Comparison of ENCODE assay signal across 34 cellular contexts in genomic region chr15:42911058-42911592, GRCh38. TPM values are rescaled to one million over a fixed set of nuclear protein-coding genes. Genes with fewer than 3 reads are reported as not detected.
A peak's percentile ranks its signal among the peaks of the same experiment; 100 is the strongest.
DNase-seq lines count a peak whose midpoint lies in the region; ATAC-seq, FAIRE-seq and TF ChIP-seq lines count a peak whose summit lies in the region.
"Had no signal": no experiment of that assay in that cellular context is flagged by ENCODE, and none has a peak within 500 bp of the region (broad histone marks: within the 10 kb centered on the region; RNA-seq: fewer than 3 reads in every experiment).

No MANE protein-coding gene starts in this region.

- no peaks in the 10 kb centered on the region for H3K27me3 ChIP-seq in SK-N-SH (ENCODE audit: insufficient read depth)
- H3K27me3 ChIP-seq in K562 (ENCODE audit: control insufficient read depth in 2 of 2, insufficient read depth in 2 of 2, low read length in 2 of 2), result no peaks in the 10 kb centered on the region
- no peaks in the 10 kb centered on the region for H3K27me3 ChIP-seq in trophoblast cell (ENCODE audit: insufficient read depth, low read length)
- H3K27me3 ChIP-seq: ascending aorta, BLaER1, foreskin keratinocyte, heart right ventricle, sigmoid colon, SJSA1, stomach, transverse colon had no signal

- CTCF ChIA-PET in SK-N-SH (lab: Yijun Ruan, JAX) (no interaction called here), K562 (lab: Yijun Ruan, JAX; ENCODE audit: low intra/inter-chr PET ratio) (no interaction called here)

- POLR2A ChIA-PET in SK-N-SH (lab: Yijun Ruan, JAX) (no interaction called here), K562 (lab: Yijun Ruan, JAX) (interaction anchor here (0.7 kb wide), 2 partner anchors 8 to 142 kb away, joined by 3 read pairs; no protein-coding TSS in a partner anchor)

- H3K4me1 Mint-ChIP-seq in HFFc6 (ENCODE audit: low read depth), result peaks cover 13% of the 10 kb centered on the region

- H3K36me3 ChIP-seq in SK-N-SH (replicated peaks in 1 of 2; ENCODE audit: control insufficient read depth in 1 of 2, insufficient read depth in 2 of 2, low read length in 1 of 2), result no peaks in the 10 kb centered on the region
- no peaks in the 10 kb centered on the region; the same call in 2 of the 3 replicates for H3K36me3 ChIP-seq in K562 (ENCODE audit: control insufficient read depth, insufficient read depth, low read length)
- no peaks in the 10 kb centered on the region for H3K36me3 ChIP-seq in trophoblast cell (ENCODE audit: control insufficient read depth in 1 of 2, insufficient read depth in 2 of 2, low read length in 2 of 2)
- H3K36me3 ChIP-seq: ascending aorta, sigmoid colon, SJSA1, stomach, transverse colon had no signal

- H3K9me2 ChIP-seq in SK-N-SH, result no peaks in the 10 kb centered on the region

- peak overlapping the region; percentile 51; the same call in 1 of the 2 replicates for H3K27ac Mint-ChIP-seq in HFFc6
- H3K27ac Mint-ChIP-seq: T-helper 1 cell treated with Interleukin-12 subunit alpha and Interleukin-12 subunit beta and Interleukin-4 antibody, amounts not matched to agents 30 μg/mL and 1 μg/mL, for 36 hours had no signal

- H3K4me3 ChIP-seq in SK-N-SH (ENCODE audit: low read depth in 2 of 2, low read length in 1 of 2) (no peak overlapping the region), K562 (no peak overlapping the region), trophoblast cell (ENCODE audit: low read depth, low read length) (no peak overlapping the region)
- H3K4me3 ChIP-seq: ascending aorta, BLaER1, heart right ventricle, sigmoid colon, SJSA1, stomach, transverse colon had no signal

- in situ Hi-C loops in K562 (cut with MboI), result no loop called here

- no peak overlapping the region for H2AK5ac ChIP-seq in trophoblast cell (ENCODE audit: low read length)

- no peaks in the 10 kb centered on the region for H3K9me3 Mint-ChIP-seq in HFFc6
- H3K9me3 Mint-ChIP-seq: T-helper 1 cell treated with Interleukin-12 subunit alpha and Interleukin-12 subunit beta and Interleukin-4 antibody, amounts not matched to agents 30 μg/mL and 1 μg/mL, for 36 hours had no signal

- no peak overlapping the region for H2AFZ ChIP-seq in SK-N-SH (ENCODE audit: low read depth)
- no peak overlapping the region for H2AFZ ChIP-seq in K562 (ENCODE audit: low read depth, low read length)
- no peak overlapping the region for H2AFZ ChIP-seq in trophoblast cell (ENCODE audit: insufficient read depth, low read length, poor library complexity)

- H3K79me2 ChIP-seq in SK-N-SH (ENCODE audit: insufficient read depth) (peaks cover 78% of the 10 kb centered on the region), K562 (ENCODE audit: control insufficient read depth, insufficient read depth, low read length) (peaks cover 27% of the 10 kb centered on the region), trophoblast cell (ENCODE audit: control insufficient read depth, insufficient read depth, low read length, poor library complexity) (no peaks in the 10 kb centered on the region)

- no peaks in the 10 kb centered on the region for H3K9me1 ChIP-seq in K562 (ENCODE audit: control insufficient read depth, insufficient read depth, low read length)

- TF ChIP-seq RAD21 in SK-N-SH (IDR thresholded peaks at IDR 0.05; ENCODE audit: low read length) (no peak), K562 (CRISPR knock-in tag; conservative IDR thresholded peaks at IDR 0.05 in 1 of 2, IDR thresholded peaks at IDR 0.05 in 1 of 2) (no peak)

- H3K4me3 Mint-ChIP-seq in HFFc6, result no peak overlapping the region
- H3K4me3 Mint-ChIP-seq: T-helper 1 cell treated with Interleukin-12 subunit alpha and Interleukin-12 subunit beta and Interleukin-4 antibody, amounts not matched to agents 30 μg/mL and 1 μg/mL, for 36 hours had no signal

- H4K20me1 ChIP-seq in SK-N-SH (ENCODE audit: insufficient read depth) (no peaks in the 10 kb centered on the region), K562 (replicated peaks; ENCODE audit: control insufficient read depth, insufficient read depth, low read length) (no peaks in the 10 kb centered on the region)

- H2BK12ac ChIP-seq in trophoblast cell (ENCODE audit: low read length), result no peak overlapping the region

- no peak overlapping the region for H3K18ac ChIP-seq in trophoblast cell (ENCODE audit: low read length)

- 83% methylated on average over 5 of the region's 5 CpGs for WGBS in SK-N-SH (ENCODE audit: low lambda C conversion rate)
- WGBS in K562 (ENCODE audit: insufficient coverage, low coverage, missing lambda C conversion rate), result 59% methylated on average over 5 of the region's 5 CpGs
- no CpG with 5 or more reads among the region's 5 CpGs for whole genome bisulfite sequencing in trophoblast cell (ENCODE audit: extremely low coverage, insufficient coverage, insufficient read length)

- TF ChIP-seq CTCF in SK-N-SH (IDR thresholded peaks at IDR 0.05) (no peak), HFFc6 (IDR thresholded peaks at IDR 0.05) (no peak), K562 (IDR thresholded peaks at IDR 0.05 in 2 of 3, conservative IDR thresholded peaks at IDR 0.05 in 1 of 3; ENCODE audit: insufficient read depth in 2 of 3, low read depth in 1 of 3, low read length in 3 of 3) (no peak)

- DNase-seq in SK-N-SH (no peak), HFFc6 (no peak), K562 (ENCODE audit: extremely low read depth in 1 of 4, low spot score in 3 of 4) (peak in 2 of 4 experiments; percentile 10 to 19), trophoblast cell (peak; percentile 48 to 84), AG08396 (ENCODE audit: low spot score) (no peak), NCI-H146 treated with DMSO at 0.1 percent for 48 hours (lab: John Stamatoyannopoulos, UW; ENCODE audit: unreplicated experiment) (no peak), ecto neural progenitor cell (ENCODE audit: low spot score) (no peak)
- DNase-seq: activated CD4-positive, alpha-beta T cell treated with anti-CD3 and anti-CD28 coated beads for 4 hours; activated naive CD4-positive, alpha-beta T cell treated with Interleukin-2 at 50 U/mL for 16 hours; activated T-cell treated with anti-CD3 and anti-CD28 coated beads, Interleukin-2, amount 50 U/mL, for 48 hours; central memory CD4-positive, alpha-beta T cell; COR-L47; DMS79 treated with DMSO at 0.1 percent for 48 hours; heart right ventricle; left cardiac atrium; mesenchymal stem cell; NCI-H1694; NCI-H2171 treated with DMSO at 0.1 percent for 48 hours; NCI-H524 treated with DMSO at 0.1 percent for 48 hours; NK-92 treated with Interleukin-12 subunit alpha and Interleukin-12 subunit beta, amount 100 ng/mL, for 24 hours; sigmoid colon; stimulated activated CD8-positive, alpha-beta memory T cell treated with anti-CD3 and anti-CD28 coated beads, Interleukin-4, amount 100 ng/mL, for 48 hours; stomach; transverse colon had no signal

- peaks cover 7% of the 10 kb centered on the region for H3F3A ChIP-seq in SK-N-SH (replicated peaks; ENCODE audit: insufficient read depth)

- FAIRE-seq in K562 (lab: Jason Lieb, UNC), result peak; percentile 69

- H3K14ac ChIP-seq in trophoblast cell (ENCODE audit: low read length), result no peak overlapping the region

- H3K9me3 ChIP-seq in SK-N-SH, result no peaks in the 10 kb centered on the region
- no peaks in the 10 kb centered on the region for H3K9me3 ChIP-seq in K562 (replicated peaks; ENCODE audit: control insufficient read depth, insufficient read depth, low read depth, low read length)
- H3K9me3 ChIP-seq in trophoblast cell (ENCODE audit: insufficient read depth, low read depth, low read length), result no peaks in the 10 kb centered on the region
- H3K9me3 ChIP-seq: ascending aorta, BLaER1, heart right ventricle, sigmoid colon, SJSA1, stomach, transverse colon had no signal

- no peak overlapping the region for H2BK5ac ChIP-seq in trophoblast cell (ENCODE audit: low read depth, low read length, poor library complexity)

- no peak for ATAC-seq in SK-N-SH treated with all-trans-retinoic acid at 6 μM for 48 hours
- ATAC-seq in K562, result no peak
- ATAC-seq: foreskin keratinocyte, HCT116, heart right ventricle, left cardiac atrium, Panc1 had no signal

- H3K79me1 ChIP-seq in trophoblast cell (ENCODE audit: low read length), result no peaks in the 10 kb centered on the region

- no peak for TF ChIP-seq EP300 in SK-N-SH (IDR thresholded peaks at IDR 0.05; ENCODE audit: borderline replicate concordance in 1 of 2, low read depth in 1 of 2, low read length in 1 of 2)
- TF ChIP-seq EP300 in K562 (IDR thresholded peaks at IDR 0.05; ENCODE audit: low read length), result no peak

- intact Hi-C loops in K562 (cut with micrococcal nuclease), result no loop called here

- no peak overlapping the region for H3K4ac ChIP-seq in trophoblast cell (ENCODE audit: low read depth, low read length)

- no peaks in the 10 kb centered on the region for H3K36me3 Mint-ChIP-seq in HFFc6 (ENCODE audit: low read depth)

- H3K4me1 ChIP-seq in SK-N-SH (ENCODE audit: control insufficient read depth in 1 of 2, insufficient read depth in 2 of 2, low read depth in 1 of 2, low read length in 1 of 2) (no peaks in the 10 kb centered on the region), K562 (replicated peaks in 1 of 2; ENCODE audit: control insufficient read depth in 2 of 2, insufficient read depth in 2 of 2, low read length in 2 of 2) (peaks cover 6 to 10% of the 10 kb centered on the region in 2 experiments; a peak in 4 of 5 replicates), trophoblast cell (ENCODE audit: control insufficient read depth in 1 of 2, insufficient read depth in 2 of 2, low read length in 2 of 2) (no peaks in the 10 kb centered on the region)
- H3K4me1 ChIP-seq: ascending aorta had no signal

- no peak overlapping the region for H4K12ac ChIP-seq in trophoblast cell (ENCODE audit: low read depth, low read length)

- H3K4me2 ChIP-seq in SK-N-SH (no peak overlapping the region), K562 (ENCODE audit: insufficient read depth, low read length) (no peak overlapping the region; the same call in 1 of the 2 replicates), trophoblast cell (ENCODE audit: low read length) (no peak overlapping the region)
- H3K4me2 ChIP-seq: BLaER1, KMS-11 had no signal

- BruUV-seq in K562 (replicated peaks; lab: Mats Ljungman, UMichigan), result no TSS peak

- no peaks in the 10 kb centered on the region for H3K27me3 Mint-ChIP-seq in HFFc6 (ENCODE audit: insufficient read depth)

- H4K8ac ChIP-seq in trophoblast cell (ENCODE audit: low read depth, low read length), result no peak overlapping the region

- H4K91ac ChIP-seq in trophoblast cell (ENCODE audit: low read depth, low read length), result no peak overlapping the region

- no peak overlapping the region for H2BK120ac ChIP-seq in trophoblast cell (ENCODE audit: insufficient read depth, low read length, poor library complexity)

- H3K23ac ChIP-seq in trophoblast cell (ENCODE audit: low read length), result no peak overlapping the region

- H3K27ac ChIP-seq in SK-N-SH (ENCODE audit: low read depth in 2 of 2, low read length in 1 of 2) (no peak overlapping the region), K562 (ENCODE audit: extremely low read depth, low read depth, low read length) (no peak overlapping the region), trophoblast cell (ENCODE audit: low read depth, low read length) (no peak overlapping the region)
- H3K27ac ChIP-seq: 22Rv1, ascending aorta, BLaER1, foreskin keratinocyte, heart right ventricle, KMS-11, sigmoid colon, SJSA1, stomach, transverse colon had no signal

- H3K9ac ChIP-seq in SK-N-SH (no peak overlapping the region), K562 (ENCODE audit: insufficient read depth in 1 of 2, low read depth in 2 of 2, low read length in 2 of 2) (no peak overlapping the region), trophoblast cell (ENCODE audit: low read length) (no peak overlapping the region)
- H3K9ac ChIP-seq: BLaER1, KMS-11 had no signal

- TF ChIP-seq POLR2A in K562 (conservative IDR thresholded peaks at IDR 0.05), result no peak

RNA-seq across cellular contexts. Expression of gene TTBK2, which starts 9.5 kb away (rescaled TPM):
- 4.5 and 6.4 TPM in 2 replicates for polyA plus RNA-seq in SK-N-SH (2012; rRNA removed)
- polyA plus RNA-seq in SK-N-SH (2012; cell fraction: cytosol; rRNA removed), result 4.7 and 4.9 TPM in 2 replicates
- polyA plus RNA-seq in SK-N-SH (2012; cell fraction: nucleus; rRNA removed), result 8.9 and 13.9 TPM in 2 replicates
- total RNA-seq in HFFc6 (2021; fragmentation: NEBNext Ultra II Directional; extraction: Animal tissue kit (Norgen Biotek cat#: 25700)), result 10 to 100 TPM in 3 of 6 experiments, 1 to 10 TPM in 3; 9.4 to 12.6 (median 10.2) TPM
- 10.0 and 27.3 TPM in 2 replicates for total RNA-seq in K562 (2011; cell fraction: chromatin; rRNA removed; ENCODE audit: low replicate concordance)
- 6.7 and 8.4 TPM in 2 replicates for total RNA-seq in K562 (2011; cell fraction: nucleolus; rRNA removed)
- total RNA-seq in K562 (2011; cell fraction: nucleoplasm; rRNA removed), result 13.1 and 14.7 TPM in 2 replicates
- 3.7 and 4.4 TPM in 2 replicates for total RNA-seq in K562 (2014; rRNA removed)
- total RNA-seq in K562 (2014; rRNA removed; fragmentation: Illumina TruSeq; extraction: Trizol), result 7.0 and 7.1 TPM in 2 replicates
- 5.7 and 6.1 TPM in 2 replicates for total RNA-seq in K562 (2015; rRNA removed; fragmentation: Illumina TruSeq; extraction: Trizol)
- 8.0 and 8.5 TPM in 2 replicates for total RNA-seq in K562 (2021)
- polyA plus RNA-seq in K562 (2011; rRNA removed), result 6.4 and 7.9 TPM in 2 replicates
- 1.4 and 4.2 TPM in 2 replicates for polyA plus RNA-seq in K562 (2011; cell fraction: cytosol; rRNA removed)
- 8.2 and 10.5 TPM in 2 replicates for polyA plus RNA-seq in K562 (2011; cell fraction: nucleus; rRNA removed)
- polyA plus RNA-seq in K562 (2012), result 3.1 and 5.6 TPM in 2 replicates
- 4.1 and 4.8 TPM in 2 replicates for polyA plus RNA-seq in K562 (2014; fragmentation: Illumina TruSeq; extraction: Trizol)
- polyA plus RNA-seq in K562 (2014; fragmentation: Nextera tagmentation; extraction: Ambion mirVana), result 1 to 10 TPM in 1 of 2 experiments, under 1 TPM in 1; 0.89 to 1.2 TPM
- 3.2 and 4.0 TPM in 2 replicates for polyA plus RNA-seq in K562 (2014; rRNA removed)
- polyA minus RNA-seq in K562 (2011; rRNA and poly(A)+ RNA removed), result 15.6 and 21.6 TPM in 2 replicates
- polyA minus RNA-seq in K562 (2011; cell fraction: cytosol; rRNA and poly(A)+ RNA removed), result 4.6 and 6.6 TPM in 2 replicates
- 5.3 and 11.1 TPM in 2 replicates for polyA minus RNA-seq in K562 (2011; cell fraction: nucleus; rRNA and poly(A)+ RNA removed)
- polyA plus RNA-seq in trophoblast cell (2013), result 2.6 and 3.2 TPM in 2 replicates

Comparison
In these comparisons a context has a peak if more than half of its experiments do, and no peak if none do; other contexts are left out.
1. DNase-seq: peak in trophoblast cell (2 of 2); none in SK-N-SH (single experiment), HFFc6 (single experiment), AG08396 (single experiment), NCI-H146 treated with DMSO at 0.1 percent for 48 hours (single experiment) and ecto neural progenitor cell (single experiment).
2. Of the 27 proteins assayed by ChIP-seq in both K562 and SK-N-SH: peak only in K562: USF2; only in SK-N-SH: none; in both: USF1; in neither: 25.